ENCODE assay signal across 8 cellular contexts in the genomic region with DNA sequence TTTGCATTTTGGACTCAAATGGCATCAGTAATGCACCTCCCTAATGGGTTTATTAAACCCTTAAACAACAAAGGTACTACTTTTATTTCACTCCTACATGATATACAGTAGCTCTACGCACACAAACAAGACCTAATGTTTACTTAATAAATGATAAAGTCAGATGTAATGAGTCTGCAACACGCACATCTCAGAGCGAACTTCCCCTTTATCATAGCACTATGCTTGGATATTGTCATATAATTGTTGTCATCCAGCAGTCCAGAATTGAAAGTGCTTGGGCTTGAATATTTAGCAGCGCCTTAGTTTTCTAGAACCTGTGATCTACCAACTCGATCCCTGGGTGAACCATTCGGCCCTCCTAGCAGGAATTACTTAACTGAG. TPM values are rescaled to one million over a fixed set of nuclear protein-coding genes. Genes with fewer than 3 reads are reported as not detected.
DNase-seq lines count a peak whose midpoint lies in the region; ATAC-seq and TF ChIP-seq lines count a peak whose summit lies in the region.

No MANE protein-coding gene starts in this region.

- peaks cover 24% of the 10 kb centered on the region for H3K4me1 ChIP-seq in SJSA1 (replicated peaks)
- peaks cover 4 to 39% (median 9%) of the 10 kb centered on the region in 3 donors for H3K4me1 ChIP-seq in esophagus squamous epithelium

- intact Hi-C loops in esophagus squamous epithelium (cut with DNase I), result no loop called here

- H3K4me3 ChIP-seq in SJSA1, result peak overlapping the region; percentile 79
- H3K4me3 ChIP-seq in esophagus squamous epithelium, result peak overlapping the region; percentile 70 to 97 (median 85)

- whole genome bisulfite sequencing in esophagus squamous epithelium, 2 donors, result 0 to 1% methylated on average over 6 of the region's 6 CpGs

- H3K36me3 ChIP-seq in SJSA1 (peaks cover 16% of the 10 kb centered on the region), esophagus squamous epithelium (peaks cover 0 to 10% (median 0%) of the 10 kb centered on the region in 3 donors)

- TF ChIP-seq CTCF in esophagus squamous epithelium (IDR thresholded peaks at IDR 0.05), result no peak

- H3K9me3 ChIP-seq in SJSA1 (replicated peaks) (no peaks in the 10 kb centered on the region), esophagus squamous epithelium (no peaks in the 10 kb centered on the region)

- H3K27ac ChIP-seq in SJSA1 (peak overlapping the region; percentile 94), esophagus squamous epithelium (peak overlapping the region; percentile 91 to 96 (median 96))

- no peaks in the 10 kb centered on the region for H3K27me3 ChIP-seq in SJSA1 (replicated peaks)
- no peaks in the 10 kb centered on the region for H3K27me3 ChIP-seq in esophagus squamous epithelium

- ATAC-seq in GM18499 (IDR thresholded peaks at IDR 0.05; ENCODE audit: insufficient read depth, unreplicated experiment), result peak; percentile 5
- peak; percentile 4 for ATAC-seq in HG02938 (IDR thresholded peaks at IDR 0.05; ENCODE audit: unreplicated experiment)

- no peak for TF ChIP-seq POLR2A in esophagus squamous epithelium (IDR thresholded peaks at IDR 0.05)

- peak in 1 of 2 experiments; percentile 78 for DNase-seq in SJSA1 (ENCODE audit: low read depth in 1 of 2, low spot score in 2 of 2)
- no peak for DNase-seq in esophagus squamous epithelium (lab: John Stamatoyannopoulos, UW)
- peak; percentile 62 for DNase-seq in pons (ENCODE audit: low spot score)
- DNase-seq in amygdala (lab: John Stamatoyannopoulos, UW), result no peak
- DNase-seq in cerebellar nuclear complex (lab: John Stamatoyannopoulos, UW), result no peak
- no peak for DNase-seq in NCI-H446 (lab: John Stamatoyannopoulos, UW)

RNA-seq across cellular contexts. Expression of a gene that starts 0.8 kb away (rescaled TPM):
- 32.6 and 51.2 TPM in 2 replicates for total RNA-seq in SJSA1 (2014; rRNA removed; shearing (Covaris generic))
- total RNA-seq in esophagus squamous epithelium, result 10 to 100 TPM; 37.3 to 67.6 (median 46.9) TPM
